1 cellular context compared by ENCODE assay signal in the genomic region with DNA sequence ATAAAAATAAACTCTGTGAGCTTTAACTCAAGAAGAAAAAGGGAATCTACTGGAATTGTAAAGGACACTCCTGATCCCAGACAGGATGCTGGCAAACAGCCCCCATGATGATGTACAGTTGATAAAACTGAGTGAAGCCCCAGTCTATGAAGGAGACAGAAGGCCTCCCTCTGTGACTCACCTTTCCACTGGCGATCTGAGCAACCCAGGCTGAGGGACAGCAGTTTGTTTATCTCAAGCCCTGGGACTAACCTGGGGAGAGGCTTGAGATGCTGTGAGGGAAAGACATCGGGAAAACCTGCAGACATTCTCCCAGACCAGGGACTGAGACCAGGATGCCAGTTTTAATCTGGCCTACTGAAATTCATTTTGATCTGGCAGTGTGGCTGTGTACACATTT.
TF ChIP-seq lines count a peak whose summit lies in the region.

No MANE protein-coding gene starts in this region.

TF ChIP-seq in GM23338, 12 proteins besides CTCF, POLR2A, EP300 and RAD21 (continued from another document):
- TF ChIP-seq, protein P1, sequence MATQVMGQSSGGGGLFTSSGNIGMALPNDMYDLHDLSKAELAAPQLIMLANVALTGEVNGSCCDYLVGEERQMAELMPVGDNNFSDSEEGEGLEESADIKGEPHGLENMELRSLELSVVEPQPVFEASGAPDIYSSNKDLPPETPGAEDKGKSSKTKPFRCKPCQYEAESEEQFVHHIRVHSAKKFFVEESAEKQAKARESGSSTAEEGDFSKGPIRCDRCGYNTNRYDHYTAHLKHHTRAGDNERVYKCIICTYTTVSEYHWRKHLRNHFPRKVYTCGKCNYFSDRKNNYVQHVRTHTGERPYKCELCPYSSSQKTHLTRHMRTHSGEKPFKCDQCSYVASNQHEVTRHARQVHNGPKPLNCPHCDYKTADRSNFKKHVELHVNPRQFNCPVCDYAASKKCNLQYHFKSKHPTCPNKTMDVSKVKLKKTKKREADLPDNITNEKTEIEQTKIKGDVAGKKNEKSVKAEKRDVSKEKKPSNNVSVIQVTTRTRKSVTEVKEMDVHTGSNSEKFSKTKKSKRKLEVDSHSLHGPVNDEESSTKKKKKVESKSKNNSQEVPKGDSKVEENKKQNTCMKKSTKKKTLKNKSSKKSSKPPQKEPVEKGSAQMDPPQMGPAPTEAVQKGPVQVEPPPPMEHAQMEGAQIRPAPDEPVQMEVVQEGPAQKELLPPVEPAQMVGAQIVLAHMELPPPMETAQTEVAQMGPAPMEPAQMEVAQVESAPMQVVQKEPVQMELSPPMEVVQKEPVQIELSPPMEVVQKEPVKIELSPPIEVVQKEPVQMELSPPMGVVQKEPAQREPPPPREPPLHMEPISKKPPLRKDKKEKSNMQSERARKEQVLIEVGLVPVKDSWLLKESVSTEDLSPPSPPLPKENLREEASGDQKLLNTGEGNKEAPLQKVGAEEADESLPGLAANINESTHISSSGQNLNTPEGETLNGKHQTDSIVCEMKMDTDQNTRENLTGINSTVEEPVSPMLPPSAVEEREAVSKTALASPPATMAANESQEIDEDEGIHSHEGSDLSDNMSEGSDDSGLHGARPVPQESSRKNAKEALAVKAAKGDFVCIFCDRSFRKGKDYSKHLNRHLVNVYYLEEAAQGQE (IDR thresholded peaks at IDR 0.05; ENCODE audit: unreplicated experiment) = no peak
- TF ChIP-seq, protein P2, sequence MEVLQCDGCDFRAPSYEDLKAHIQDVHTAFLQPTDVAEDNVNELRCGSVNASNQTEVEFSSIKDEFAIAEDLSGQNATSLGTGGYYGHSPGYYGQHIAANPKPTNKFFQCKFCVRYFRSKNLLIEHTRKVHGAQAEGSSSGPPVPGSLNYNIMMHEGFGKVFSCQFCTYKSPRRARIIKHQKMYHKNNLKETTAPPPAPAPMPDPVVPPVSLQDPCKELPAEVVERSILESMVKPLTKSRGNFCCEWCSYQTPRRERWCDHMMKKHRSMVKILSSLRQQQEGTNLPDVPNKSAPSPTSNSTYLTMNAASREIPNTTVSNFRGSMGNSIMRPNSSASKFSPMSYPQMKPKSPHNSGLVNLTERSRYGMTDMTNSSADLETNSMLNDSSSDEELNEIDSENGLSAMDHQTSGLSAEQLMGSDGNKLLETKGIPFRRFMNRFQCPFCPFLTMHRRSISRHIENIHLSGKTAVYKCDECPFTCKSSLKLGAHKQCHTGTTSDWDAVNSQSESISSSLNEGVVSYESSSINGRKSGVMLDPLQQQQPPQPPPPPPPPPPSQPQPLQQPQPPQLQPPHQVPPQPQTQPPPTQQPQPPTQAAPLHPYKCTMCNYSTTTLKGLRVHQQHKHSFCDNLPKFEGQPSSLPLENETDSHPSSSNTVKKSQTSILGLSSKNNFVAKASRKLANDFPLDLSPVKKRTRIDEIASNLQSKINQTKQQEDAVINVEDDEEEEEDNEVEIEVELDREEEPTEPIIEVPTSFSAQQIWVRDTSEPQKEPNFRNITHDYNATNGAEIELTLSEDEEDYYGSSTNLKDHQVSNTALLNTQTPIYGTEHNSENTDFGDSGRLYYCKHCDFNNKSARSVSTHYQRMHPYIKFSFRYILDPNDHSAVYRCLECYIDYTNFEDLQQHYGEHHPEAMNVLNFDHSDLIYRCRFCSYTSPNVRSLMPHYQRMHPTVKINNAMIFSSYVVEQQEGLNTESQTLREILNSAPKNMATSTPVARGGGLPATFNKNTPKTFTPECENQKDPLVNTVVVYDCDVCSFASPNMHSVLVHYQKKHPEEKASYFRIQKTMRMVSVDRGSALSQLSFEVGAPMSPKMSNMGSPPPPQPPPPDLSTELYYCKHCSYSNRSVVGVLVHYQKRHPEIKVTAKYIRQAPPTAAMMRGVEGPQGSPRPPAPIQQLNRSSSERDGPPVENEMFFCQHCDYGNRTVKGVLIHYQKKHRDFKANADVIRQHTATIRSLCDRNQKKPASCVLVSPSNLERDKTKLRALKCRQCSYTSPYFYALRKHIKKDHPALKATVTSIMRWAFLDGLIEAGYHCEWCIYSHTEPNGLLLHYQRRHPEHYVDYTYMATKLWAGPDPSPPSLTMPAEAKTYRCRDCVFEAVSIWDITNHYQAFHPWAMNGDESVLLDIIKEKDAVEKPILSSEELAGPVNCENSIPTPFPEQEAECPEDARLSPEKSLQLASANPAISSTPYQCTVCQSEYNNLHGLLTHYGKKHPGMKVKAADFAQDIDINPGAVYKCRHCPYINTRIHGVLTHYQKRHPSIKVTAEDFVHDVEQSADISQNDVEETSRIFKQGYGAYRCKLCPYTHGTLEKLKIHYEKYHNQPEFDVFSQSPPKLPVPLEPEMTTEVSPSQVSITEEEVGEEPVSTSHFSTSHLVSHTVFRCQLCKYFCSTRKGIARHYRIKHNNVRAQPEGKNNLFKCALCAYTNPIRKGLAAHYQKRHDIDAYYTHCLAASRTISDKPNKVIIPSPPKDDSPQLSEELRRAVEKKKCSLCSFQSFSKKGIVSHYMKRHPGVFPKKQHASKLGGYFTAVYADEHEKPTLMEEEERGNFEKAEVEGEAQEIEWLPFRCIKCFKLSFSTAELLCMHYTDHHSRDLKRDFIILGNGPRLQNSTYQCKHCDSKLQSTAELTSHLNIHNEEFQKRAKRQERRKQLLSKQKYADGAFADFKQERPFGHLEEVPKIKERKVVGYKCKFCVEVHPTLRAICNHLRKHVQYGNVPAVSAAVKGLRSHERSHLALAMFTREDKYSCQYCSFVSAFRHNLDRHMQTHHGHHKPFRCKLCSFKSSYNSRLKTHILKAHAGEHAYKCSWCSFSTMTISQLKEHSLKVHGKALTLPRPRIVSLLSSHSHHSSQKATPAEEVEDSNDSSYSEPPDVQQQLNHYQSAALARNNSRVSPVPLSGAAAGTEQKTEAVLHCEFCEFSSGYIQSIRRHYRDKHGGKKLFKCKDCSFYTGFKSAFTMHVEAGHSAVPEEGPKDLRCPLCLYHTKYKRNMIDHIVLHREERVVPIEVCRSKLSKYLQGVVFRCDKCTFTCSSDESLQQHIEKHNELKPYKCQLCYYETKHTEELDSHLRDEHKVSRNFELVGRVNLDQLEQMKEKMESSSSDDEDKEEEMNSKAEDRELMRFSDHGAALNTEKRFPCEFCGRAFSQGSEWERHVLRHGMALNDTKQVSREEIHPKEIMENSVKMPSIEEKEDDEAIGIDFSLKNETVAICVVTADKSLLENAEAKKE (CRISPR knock-in tag; IDR thresholded peaks at IDR 0.05) = no peak
- TF ChIP-seq ZNF331 (CRISPR knock-in tag; IDR thresholded peaks at IDR 0.05; ENCODE audit: low read depth) (no peak), POLR2AphosphoS5 (IDR thresholded peaks at IDR 0.05; ENCODE audit: low read depth) (no peak), NANOG (IDR thresholded peaks at IDR 0.05; ENCODE audit: borderline replicate concordance) (no peak)
